In genomic region chr4:100591156-100591876, GRCh38 we compare ENCODE assay signal across 20 cellular contexts.
DNase-seq lines count a peak whose midpoint lies in the region; ATAC-seq, FAIRE-seq and TF ChIP-seq lines count a peak whose summit lies in the region.
"Had no signal": no experiment of that assay in that cellular context is flagged by ENCODE, and none has a peak within 500 bp of the region (broad histone marks: within the 10 kb centered on the region; RNA-seq: fewer than 3 reads in every experiment).

No MANE protein-coding gene starts in this region.

- CTCF ChIA-PET in GM10248 (lab: Yijun Ruan, JAX): no interaction called here

- ATAC-seq in Right ventricle myocardium superior (ENCODE audit: poor library complexity) (peak; percentile 79), gastroesophageal sphincter (no peak)
- ATAC-seq in effector memory CD8-positive, alpha-beta T cell (replicated peaks): no peak
- ATAC-seq: K562 had no signal

- H3K27me3 ChIP-seq in SJCRH30: no peaks in the 10 kb centered on the region
- no peaks in the 10 kb centered on the region for H3K27me3 ChIP-seq in gastroesophageal sphincter
- H3K27me3 ChIP-seq: esophagus squamous epithelium, SJSA1, tibial artery had no signal

- H3K9me3 ChIP-seq in SJCRH30 (replicated peaks) (no peaks in the 10 kb centered on the region), gastroesophageal sphincter (no peaks in the 10 kb centered on the region)
- H3K9me3 ChIP-seq: esophagus squamous epithelium, SJSA1, tibial artery had no signal

- 25 to 45% methylated on average over 5 to 7 of the region's 7 CpGs for WGBS in gastroesophageal sphincter (ENCODE audit: low coverage in 1 of 2), 2 donors

- H3K4me1 ChIP-seq in SJCRH30 (peaks cover 6% of the 10 kb centered on the region), gastroesophageal sphincter (peaks cover 0 to 15% (median 0%) of the 10 kb centered on the region in 3 donors)
- H3K4me1 ChIP-seq: SJSA1, tibial artery had no signal

- TF ChIP-seq CTCF in gastroesophageal sphincter (IDR thresholded peaks at IDR 0.05): no peak
- no peak for TF ChIP-seq CTCF in GM10248 (IDR thresholded peaks at IDR 0.05; ENCODE audit: control extremely low read depth, extremely low read depth, low read depth, missing control alignments)
- no peak for TF ChIP-seq CTCF in D721Med (IDR thresholded peaks at IDR 0.05; ENCODE audit: insufficient read depth, missing control alignments)

- H3K27ac ChIP-seq in SJCRH30: peak overlapping the region; percentile 23; the same call in 1 of the 2 replicates
- no peak overlapping the region for H3K27ac ChIP-seq in gastroesophageal sphincter
- H3K27ac ChIP-seq: esophagus squamous epithelium, SJSA1, tibial artery had no signal

- no peaks in the 10 kb centered on the region for H3K36me3 Mint-ChIP-seq in effector memory CD8-positive, alpha-beta T cell (ENCODE audit: insufficient read depth)
- H3K36me3 Mint-ChIP-seq: activated CD4-positive, alpha-beta memory T cell treated with anti-CD3 and anti-CD28 coated beads for 36 hours; CD8-positive, alpha-beta memory T cell; naive B cell had no signal

- no peaks in the 10 kb centered on the region for H3K9me3 Mint-ChIP-seq in effector memory CD8-positive, alpha-beta T cell
- H3K9me3 Mint-ChIP-seq: activated CD4-positive, alpha-beta memory T cell treated with anti-CD3 and anti-CD28 coated beads for 36 hours; naive B cell had no signal

- H3K36me3 ChIP-seq in SJCRH30 (no peaks in the 10 kb centered on the region), gastroesophageal sphincter (no peaks in the 10 kb centered on the region)
- H3K36me3 ChIP-seq: esophagus squamous epithelium, SJSA1, tibial artery had no signal

- H3K4me3 Mint-ChIP-seq in effector memory CD8-positive, alpha-beta T cell: no peak overlapping the region
- H3K4me3 Mint-ChIP-seq: activated CD4-positive, alpha-beta memory T cell treated with anti-CD3 and anti-CD28 coated beads for 36 hours; CD8-positive, alpha-beta memory T cell; dendritic cell treated with granulocyte-macrophage colony-stimulating factor and Interleukin-4, amounts not matched to agents 40 ng/mL and 50 ng/mL, for 4 days; naive B cell had no signal

- no peak for FAIRE-seq in D721Med (lab: Jason Lieb, UNC)
- FAIRE-seq: K562, TTC549 had no signal

- H3K4me1 Mint-ChIP-seq in effector memory CD8-positive, alpha-beta T cell (ENCODE audit: low read depth in 2 of 2): no peaks in the 10 kb centered on the region
- H3K4me1 Mint-ChIP-seq: CD8-positive, alpha-beta memory T cell; naive B cell had no signal

- peak; percentile 55 for DNase-seq in Right ventricle myocardium superior
- DNase-seq in cardiac septum (ENCODE audit: low spot score): no peak
- peak in 1 of 2 experiments; percentile 24 for DNase-seq in SJCRH30
- peak; percentile 4 for DNase-seq in kidney tubule cell (ENCODE audit: low spot score)
- DNase-seq in effector memory CD8-positive, alpha-beta T cell: no peak
- no peak for DNase-seq in GM10248 (ENCODE audit: extremely low spot score)
- no peak for DNase-seq in D721Med (ENCODE audit: insufficient read length, low spot score)
- DNase-seq: activated CD4-positive, alpha-beta memory T cell treated with anti-CD3 and anti-CD28 coated beads for 36 hours; CD8-positive, alpha-beta memory T cell; esophagus squamous epithelium; GF-D8; naive B cell; NCI-H146; stimulated activated CD8-positive, alpha-beta memory T cell treated with anti-CD3 and anti-CD28 coated beads, Interleukin-4, amount 100 ng/mL, for 48 hours; tibial artery had no signal

- H3K4me3 ChIP-seq in SJCRH30 (no peak overlapping the region), gastroesophageal sphincter (no peak overlapping the region)
- H3K4me3 ChIP-seq: esophagus squamous epithelium, K562, SJSA1, tibial artery had no signal

- intact Hi-C loops in Right ventricle myocardium superior (cut with DNase I) (no loop called here), cardiac septum (cut with DNase I) (loop anchor here (2.0 kb wide), 2 partner anchors 73 to 145 kb away; partner anchors contain the start of gene EMCN)

- POLR2A ChIA-PET in GM10248 (lab: Yijun Ruan, JAX): no interaction called here

- no peak for TF ChIP-seq EP300 in gastroesophageal sphincter (IDR thresholded peaks at IDR 0.05)

- no peak overlapping the region for H3K27ac Mint-ChIP-seq in effector memory CD8-positive, alpha-beta T cell
- H3K27ac Mint-ChIP-seq: activated CD4-positive, alpha-beta memory T cell treated with anti-CD3 and anti-CD28 coated beads for 36 hours; CD8-positive, alpha-beta memory T cell; dendritic cell treated with granulocyte-macrophage colony-stimulating factor and Interleukin-4, amounts not matched to agents 40 ng/mL and 50 ng/mL, for 4 days; naive B cell had no signal

- no peak for TF ChIP-seq POLR2A in gastroesophageal sphincter (IDR thresholded peaks at IDR 0.05)

- peaks cover 9 to 16% of the 10 kb centered on the region in 2 donors for H3K27me3 Mint-ChIP-seq in effector memory CD8-positive, alpha-beta T cell
- H3K27me3 Mint-ChIP-seq: activated CD4-positive, alpha-beta memory T cell treated with anti-CD3 and anti-CD28 coated beads for 36 hours; dendritic cell treated with granulocyte-macrophage colony-stimulating factor and Interleukin-4, amounts not matched to agents 40 ng/mL and 50 ng/mL, for 4 days had no signal

Comparison
In these comparisons a context has a peak if more than half of its experiments do, and no peak if none do; other contexts are left out.
1. DNase-seq: peak in Right ventricle myocardium superior (single experiment) and kidney tubule cell (single experiment); none in cardiac septum (single experiment), effector memory CD8-positive, alpha-beta T cell (0 of 3), GM10248 (single experiment) and D721Med (single experiment).